1 cellular context compared by ENCODE assay signal in genomic region chr7:1912472-1913289, GRCh38.
A peak's percentile ranks its signal among the peaks of the same experiment; 100 is the strongest.
TF ChIP-seq lines count a peak whose summit lies in the region.

No MANE protein-coding gene starts in this region.

TF ChIP-seq in IMR-90, 13 proteins besides CTCF, POLR2A, EP300 and RAD21 (continued from another document):
- TF ChIP-seq MAFK (IDR thresholded peaks at IDR 0.05; ENCODE audit: low read depth, low read length) = no peak
- peak; percentile 51 for TF ChIP-seq RCOR1 (IDR thresholded peaks at IDR 0.05; ENCODE audit: insufficient replicate concordance, low read length)
- TF ChIP-seq ELK1 (IDR thresholded peaks at IDR 0.05; ENCODE audit: borderline replicate concordance, low read depth, low read length) = no peak
- 0 out of 2 replicates have a peak, but pooled peaks have one; percentile 18 for TF ChIP-seq USF2 (IDR thresholded peaks at IDR 0.05; ENCODE audit: low read depth, low read length)
- no peak for TF ChIP-seq RFX5 (IDR thresholded peaks at IDR 0.05; ENCODE audit: low read depth, low read length)
- TF ChIP-seq MAZ (IDR thresholded peaks at IDR 0.05; ENCODE audit: borderline replicate concordance, low read depth, low read length) = peak; percentile 74
- TF ChIP-seq NFE2L2 (IDR thresholded peaks at IDR 0.05; ENCODE audit: low read depth, low read length) = no peak; the same call in 1 of the 2 replicates
